28 cellular contexts compared by ENCODE assay signal in the genomic region with DNA sequence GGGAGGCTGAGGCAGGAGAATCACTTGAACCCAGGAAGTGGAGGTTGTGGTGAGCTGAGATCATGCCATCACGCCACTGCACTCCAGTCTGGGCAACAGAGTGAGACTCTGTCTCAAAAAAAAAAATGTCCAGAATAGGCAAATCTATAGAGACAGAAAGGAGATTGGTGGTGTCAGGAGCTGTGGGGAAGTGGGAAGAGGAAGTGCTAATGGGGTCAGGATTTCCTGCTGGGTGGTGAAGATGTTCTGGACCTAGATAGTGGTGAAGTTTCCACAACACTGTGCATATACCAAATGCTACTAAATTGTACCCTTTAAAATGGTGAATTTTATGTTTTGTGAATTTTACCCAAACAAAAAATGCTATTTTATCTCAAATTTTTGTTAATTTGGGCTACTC. TPM values are rescaled to one million over a fixed set of nuclear protein-coding genes. Genes with fewer than 3 reads are reported as not detected.
DNase-seq lines count a peak whose midpoint lies in the region; TF ChIP-seq lines count a peak whose summit lies in the region.
"Had no signal": no experiment of that assay in that cellular context is flagged by ENCODE, and none has a peak within 500 bp of the region (broad histone marks: within the 10 kb centered on the region; RNA-seq: fewer than 3 reads in every experiment).

No MANE protein-coding gene starts in this region.

- TF ChIP-seq CTCF in HL-60 (IDR thresholded peaks at IDR 0.05; ENCODE audit: insufficient read depth, low read length), result no peak
- TF ChIP-seq CTCF in GM10248 (IDR thresholded peaks at IDR 0.05; ENCODE audit: control extremely low read depth, extremely low read depth, low read depth, missing control alignments), result no peak
- no peak for TF ChIP-seq CTCF in A673 (conservative IDR thresholded peaks at IDR 0.05; ENCODE audit: low read depth, low read length)

- H3K36me3 ChIP-seq in BLaER1, result no peaks in the 10 kb centered on the region
- H3K36me3 ChIP-seq in A673 (ENCODE audit: insufficient read depth, low read length, poor library complexity, severe bottlenecking), result no peaks in the 10 kb centered on the region
- H3K36me3 ChIP-seq: HAP-1, prostate gland, thyroid gland had no signal

- no peak overlapping the region for H3K9ac ChIP-seq in BLaER1

- H3K4me2 ChIP-seq in BLaER1, result peak overlapping the region; percentile 50
- H3K4me2 ChIP-seq: PC-9 had no signal

- peaks cover 16% of the 10 kb centered on the region for H3K4me1 ChIP-seq in BLaER1
- no peaks in the 10 kb centered on the region for H3K4me1 ChIP-seq in A673 (ENCODE audit: insufficient read depth, low read length, poor library complexity, severe bottlenecking)
- H3K4me1 ChIP-seq: HAP-1, thyroid gland had no signal

- no peaks in the 10 kb centered on the region for H4K20me1 ChIP-seq in BLaER1

- H3K27ac ChIP-seq in BLaER1 (no peak overlapping the region), HL-60 (replicated peaks) (peak overlapping the region; percentile 68), A673 (ENCODE audit: low read depth, low read length, poor library complexity, severe bottlenecking) (no peak overlapping the region)
- H3K27ac ChIP-seq: dorsolateral prefrontal cortex, PC-9, prostate gland, SK-N-MC, skin epidermis, thyroid gland had no signal

- CTCF ChIA-PET in GM10248 (lab: Yijun Ruan, JAX), result no interaction called here
- CTCF ChIA-PET in A673 (lab: Charles Lee), result no interaction called here

- intact Hi-C loops in A673 (cut with micrococcal nuclease; ENCODE audit: unreplicated experiment), result loop anchor here (5.0 kb wide), 1 partner anchor 234 kb away; no protein-coding TSS in a partner anchor

- H3K4me3 ChIP-seq in BLaER1 (no peak overlapping the region), HL-60 (replicated peaks; ENCODE audit: insufficient read depth, low read length) (no peak overlapping the region), A673 (ENCODE audit: low read depth, low read length, poor library complexity, severe bottlenecking) (no peak overlapping the region)
- H3K4me3 ChIP-seq: dorsolateral prefrontal cortex, HAP-1, PC-9, prostate gland, SK-N-MC, skin epidermis, thyroid gland had no signal

- BruUV-seq in A673 (replicated peaks; lab: Mats Ljungman, UMichigan), result no TSS peak

- H3K27me3 ChIP-seq in BLaER1, result no peaks in the 10 kb centered on the region
- H3K27me3 ChIP-seq in HL-60 (ENCODE audit: insufficient read depth, poor library complexity, severe bottlenecking), result no peaks in the 10 kb centered on the region
- H3K27me3 ChIP-seq in A673 (replicated peaks; ENCODE audit: insufficient read depth, low read depth, low read length, poor library complexity), result peaks cover 8% of the 10 kb centered on the region

- no peaks in the 10 kb centered on the region for H3K9me3 ChIP-seq in BLaER1
- no peaks in the 10 kb centered on the region for H3K9me3 ChIP-seq in A673 (ENCODE audit: low read depth, low read length, poor library complexity, severe bottlenecking)
- H3K9me3 ChIP-seq: HAP-1, prostate gland, thyroid gland had no signal

- DNase-seq in HL-60 (ENCODE audit: low read depth in 1 of 2, low spot score in 1 of 2) (peak; percentile 74 to 82), SKM-1 treated with dmso at 0.1 percent for 144 hours (lab: John Stamatoyannopoulos, UW; ENCODE audit: unreplicated experiment) (peak; percentile 95), medulla oblongata (ENCODE audit: extremely low spot score) (peak; percentile 33), GM10248 (ENCODE audit: extremely low spot score) (no peak), cerebellum (ENCODE audit: low spot score) (no peak), A673 (ENCODE audit: low spot score) (no peak)
- DNase-seq in activated CD8-positive, alpha-beta memory T cell treated with anti-CD3 and anti-CD28 coated beads, Interleukin-2, amount 50 U/mL, for 48 hours, result no peak
- DNase-seq: activated CD4-positive, alpha-beta T cell treated with anti-CD3 and anti-CD28 coated beads for 1 hour; activated CD8-positive, alpha-beta memory T cell treated with anti-CD3 and anti-CD28 coated beads for 24 hours; activated naive CD4-positive, alpha-beta T cell treated with anti-CD3 and anti-CD28 coated beads, Interleukin-2, amount 10 ng/mL, durations not matched to agents 7 days and 5 days; activated T-cell treated with anti-CD3 and anti-CD28 coated beads, Interleukin-2, amount 50 U/mL, for 72 hours; caudate nucleus; CD8-positive, alpha-beta memory T cell; DMS53; dorsolateral prefrontal cortex; NCI-H1092; NCI-H187 treated with DMSO at 0.1 percent for 48 hours; NCI-H2227 treated with DMSO at 0.1 percent for 48 hours; NCI-H774; PC-9; stimulated activated naive CD4-positive, alpha-beta T cell treated with Interleukin-2 at 50 U/mL for 16 hours; T1000; thyroid gland had no signal

- POLR2A ChIA-PET in GM10248 (lab: Yijun Ruan, JAX) (no interaction called here), A673 (lab: Charles Lee; ENCODE audit: low non-redundant PET) (no interaction called here)

RNA-seq across cellular contexts. Expression of gene CYP4F3, which starts 7.6 kb away (rescaled TPM):
- total RNA-seq in cerebellum (0.18 TPM), A673 (2021) (not detected in 2 replicates)

RNA-seq across cellular contexts. Expression of gene CYP4F8, which starts 18.1 kb away (rescaled TPM):
- total RNA-seq in cerebellum, result not detected
- not detected in 2 replicates for total RNA-seq in A673 (2021)
- total RNA-seq: activated T-cell treated with anti-CD3 and anti-CD28 coated beads, Interleukin-2, amount 50 U/mL, for 72 hours; CD8-positive, alpha-beta memory T cell; PC-9; thyroid gland had no signal

RNA-seq across cellular contexts. Expression of gene CYP4F12, which starts 39.8 kb away (rescaled TPM):
- total RNA-seq in cerebellum (0.45 TPM), A673 (2021) (not detected in 2 replicates)

Comparison
In these comparisons a context has a peak if more than half of its experiments do, and no peak if none do; other contexts are left out.
1. DNase-seq: peak in HL-60 (2 of 2), SKM-1 treated with dmso at 0.1 percent for 144 hours (single experiment) and medulla oblongata (single experiment); none in GM10248 (single experiment), cerebellum (single experiment), A673 (single experiment) and activated CD8-positive, alpha-beta memory T cell treated with anti-CD3 and anti-CD28 coated beads, Interleukin-2, amount 50 U/mL, for 48 hours (single experiment).